ENCODE assay signal across 9 cellular contexts in genomic region chr2:48006094-48006493, GRCh38.
"Had no signal": no experiment of that assay in that cellular context is flagged by ENCODE, and none has a peak within 500 bp of the region (broad histone marks: within the 10 kb centered on the region; RNA-seq: fewer than 3 reads in every experiment).

No MANE protein-coding gene starts in this region.

- H3K36me3 Mint-ChIP-seq: IgD-negative memory B cell had no signal

- H3K27ac ChIP-seq: GM23248, HL-60 had no signal

- FAIRE-seq: HepG2 had no signal

- ATAC-seq: HCT116, HepG2 had no signal

- H3K36me3 ChIP-seq: HAP-1 had no signal

- H3K4me3 ChIP-seq: GM23248, HAP-1 had no signal

- H3K27ac Mint-ChIP-seq: HFFc6, IgD-negative memory B cell had no signal

- H3K9me3 ChIP-seq: HAP-1 had no signal

- H3K4me1 ChIP-seq: HAP-1 had no signal

- H2AFZ ChIP-seq: GM23248 had no signal

- H3K9ac ChIP-seq: GM23248 had no signal

- H3K9me3 Mint-ChIP-seq: HFFc6 had no signal

- H3K27me3 Mint-ChIP-seq: IgD-negative memory B cell had no signal

- DNase-seq: GM23248, H7, HFFc6, KG1 had no signal

- H3K4me3 Mint-ChIP-seq: HFFc6, IgD-negative memory B cell had no signal
